ENCODE assay signal across 8 cellular contexts in genomic region chr7:2248984-2249694, GRCh38. TPM values are rescaled to one million over a fixed set of nuclear protein-coding genes. Genes with fewer than 3 reads are reported as not detected.
DNase-seq lines count a peak whose midpoint lies in the region; ATAC-seq, FAIRE-seq and TF ChIP-seq lines count a peak whose summit lies in the region.

No MANE protein-coding gene starts in this region.

- FAIRE-seq in pancreas (lab: Jason Lieb, UNC), result no peak

- no peak for TF ChIP-seq CTCF in fibroblast of mammary gland (conservative IDR thresholded peaks at IDR 0.05; ENCODE audit: control insufficient read depth, insufficient read depth, low read depth, low read length)
- TF ChIP-seq CTCF in pancreas (IDR thresholded peaks at IDR 0.05), result no peak

- ATAC-seq in HG02642 (IDR thresholded peaks at IDR 0.05; ENCODE audit: poor library complexity, unreplicated experiment), result peak; percentile 52
- peak in 3 of 4 donors; percentile 41 to 85 (median 75) for ATAC-seq in pancreas
- ATAC-seq in HG03342 (IDR thresholded peaks at IDR 0.05; ENCODE audit: unreplicated experiment), result no peak

- H3K27me3 ChIP-seq in pancreas, result no peaks in the 10 kb centered on the region

- H3K4me1 ChIP-seq in pancreas, result no peaks in the 10 kb centered on the region

- DNase-seq in ELR (ENCODE audit: low read depth) (peak; percentile 98), SW480 (ENCODE audit: low spot score) (peak; percentile 90), fibroblast of mammary gland (ENCODE audit: low read depth) (peak; percentile 96), pancreas (peak in 1 of 6 donors; percentile 56), NCI-H1694 (lab: John Stamatoyannopoulos, UW) (no peak), NCI-H2081 treated with DMSO at 0.1 percent for 48 hours (lab: John Stamatoyannopoulos, UW) (no peak)

- H3K4me3 ChIP-seq in fibroblast of mammary gland (ENCODE audit: control insufficient read depth, low read depth, low read length) (no peak overlapping the region), pancreas (no peak overlapping the region)

- no peaks in the 10 kb centered on the region for H3K9me3 ChIP-seq in pancreas

- intact Hi-C loops in pancreas (cut with DNase I), result no loop called here

- 53 to 60% methylated on average over 24 of the region's 24 CpGs for WGBS in pancreas, 2 donors

- H3K36me3 ChIP-seq in pancreas, result no peaks in the 10 kb centered on the region

- H3K27ac ChIP-seq in pancreas, result peak overlapping the region in 2 of 4 donors; percentile 33 to 39

RNA-seq across cellular contexts. Expression of gene NUDT1, which starts 7.1 kb away (rescaled TPM):
- 1 to 10 TPM; 2.6 to 6.9 (median 3.7) TPM for total RNA-seq in pancreas
- 1 to 10 TPM; 6.4 to 7.2 TPM for polyA plus RNA-seq in pancreas

RNA-seq across cellular contexts. Expression of gene MRM2, which starts 7.1 kb away (rescaled TPM):
- 10 to 100 TPM in 1 of 6 donors, 1 to 10 TPM in 5; 3.5 to 11.8 (median 7.7) TPM for total RNA-seq in pancreas
- polyA plus RNA-seq in pancreas, result 10 to 100 TPM in 1 of 2 donors, 1 to 10 TPM in 1; 8.2 to 12.3 TPM

RNA-seq across cellular contexts. Expression of gene MAD1L1, which starts 16.4 kb away (rescaled TPM):
- 10 to 100 TPM in 4 of 6 donors, 1 to 10 TPM in 2; 9.8 to 13.8 (median 10.8) TPM for total RNA-seq in pancreas
- polyA plus RNA-seq in pancreas, result 10 to 100 TPM; 12.3 to 28.2 TPM

Comparison
In these comparisons a context has a peak if more than half of its experiments do, and no peak if none do; other contexts are left out.
1. DNase-seq: peak in ELR (single experiment), SW480 (single experiment) and fibroblast of mammary gland (single experiment); none in NCI-H1694 (single experiment) and NCI-H2081 treated with DMSO at 0.1 percent for 48 hours (single experiment).